In genomic region chr2:197167608-197168287, GRCh38 we compare ENCODE assay signal across 16 cellular contexts.
DNase-seq lines count a peak whose midpoint lies in the region; ATAC-seq and TF ChIP-seq lines count a peak whose summit lies in the region.
"Had no signal": no experiment of that assay in that cellular context is flagged by ENCODE, and none has a peak within 500 bp of the region (broad histone marks: within the 10 kb centered on the region; RNA-seq: fewer than 3 reads in every experiment).

No MANE protein-coding gene starts in this region.

- no peak for DNase-seq in T-helper 2 cell treated with Interferon-gamma antibody and Interleukin-4, amounts not matched to agents 5 μg/mL and 100 μg/mL, for 36 hours (ENCODE audit: low spot score)
- no peak for DNase-seq in T-helper 2 cell
- no peak for DNase-seq in CD4-positive, CD25-positive, alpha-beta regulatory T cell
- no peak for DNase-seq in activated T-helper 2 cell treated with anti-CD3 and anti-CD28 coated beads, Interferon-gamma antibody, Interleukin-2, Interleukin-4, amounts not matched to agents 10 μg/mL and 5 μg/mL and 100 μg/mL, durations not matched to agents 14 hours and 24 hours and 36 hours (ENCODE audit: low spot score)
- DNase-seq in memory B cell (ENCODE audit: low spot score in 2 of 2): no peak
- DNase-seq in BE2C: no peak
- no peak for DNase-seq in mucosa of descending colon
- DNase-seq: cortex of kidney, NCI-H524 treated with DMSO at 0.1 percent for 48 hours had no signal

- no peak overlapping the region for H3K27ac ChIP-seq in CD4-positive, CD25-positive, alpha-beta regulatory T cell (ENCODE audit: insufficient read depth, low read length, poor library complexity, severe bottlenecking)
- H3K27ac ChIP-seq: breast epithelium, heart left ventricle, left lung, vagina had no signal

- peaks cover 27% of the 10 kb centered on the region for H3K4me1 ChIP-seq in CD4-positive, CD25-positive, alpha-beta regulatory T cell (ENCODE audit: control insufficient read depth, insufficient read depth, low read length, poor library complexity, severe bottlenecking)
- H3K4me1 ChIP-seq in BE2C: peaks cover 4% of the 10 kb centered on the region
- no peaks in the 10 kb centered on the region for H3K4me1 ChIP-seq in mucosa of descending colon (ENCODE audit: low read depth)
- H3K4me1 ChIP-seq: breast epithelium had no signal

- peaks cover 7% of the 10 kb centered on the region for H3K36me3 ChIP-seq in CD4-positive, CD25-positive, alpha-beta regulatory T cell (ENCODE audit: control insufficient read depth, insufficient read depth, low read length)
- H3K36me3 ChIP-seq in BE2C (no peaks in the 10 kb centered on the region), mucosa of descending colon (ENCODE audit: low read depth) (no peaks in the 10 kb centered on the region)
- H3K36me3 ChIP-seq: breast epithelium, heart left ventricle, left lung, vagina had no signal

- TF ChIP-seq CTCF in BE2C (IDR thresholded peaks at IDR 0.05; ENCODE audit: low read depth, low read length) (no peak), mucosa of descending colon (IDR thresholded peaks at IDR 0.05) (no peak)

- ATAC-seq in CD4-positive, CD25-positive, alpha-beta regulatory T cell (ENCODE audit: low read depth in 2 of 2): no peak
- ATAC-seq in memory B cell (ENCODE audit: low read depth) (no peak), GM19395 (IDR thresholded peaks at IDR 0.05; ENCODE audit: unreplicated experiment) (no peak), mucosa of descending colon (no peak)

- H3K27me3 ChIP-seq in CD4-positive, CD25-positive, alpha-beta regulatory T cell (ENCODE audit: control insufficient read depth, insufficient read depth, low read length): no peaks in the 10 kb centered on the region
- no peaks in the 10 kb centered on the region for H3K27me3 ChIP-seq in BE2C
- H3K27me3 ChIP-seq: breast epithelium, heart left ventricle, left lung, spleen, vagina had no signal

- H3K27ac Mint-ChIP-seq in T-helper 2 cell treated with Interferon-gamma antibody and Interleukin-4, amounts not matched to agents 5 μg/mL and 100 μg/mL, for 36 hours: peak overlapping the region; percentile 17
- H3K27ac Mint-ChIP-seq in CD4-positive, CD25-positive, alpha-beta regulatory T cell: peak overlapping the region; percentile 29 to 74 (median 74)
- H3K27ac Mint-ChIP-seq in activated T-helper 2 cell treated with anti-CD3 and anti-CD28 coated beads, Interferon-gamma antibody, Interleukin-2, Interleukin-4, amounts not matched to agents 10 μg/mL and 5 μg/mL and 100 μg/mL, durations not matched to agents 14 hours and 24 hours and 36 hours: peak overlapping the region; percentile 41
- peak overlapping the region; percentile 80 for H3K27ac Mint-ChIP-seq in memory B cell

- H3K9me3 Mint-ChIP-seq in T-helper 2 cell treated with Interferon-gamma antibody and Interleukin-4, amounts not matched to agents 5 μg/mL and 100 μg/mL, for 36 hours: no peaks in the 10 kb centered on the region
- H3K9me3 Mint-ChIP-seq in CD4-positive, CD25-positive, alpha-beta regulatory T cell: no peaks in the 10 kb centered on the region
- H3K9me3 Mint-ChIP-seq in activated T-helper 2 cell treated with anti-CD3 and anti-CD28 coated beads, Interferon-gamma antibody, Interleukin-2, Interleukin-4, amounts not matched to agents 10 μg/mL and 5 μg/mL and 100 μg/mL, durations not matched to agents 14 hours and 24 hours and 36 hours: no peaks in the 10 kb centered on the region
- no peaks in the 10 kb centered on the region for H3K9me3 Mint-ChIP-seq in memory B cell

- peaks cover 12% of the 10 kb centered on the region for H3K36me3 Mint-ChIP-seq in T-helper 2 cell treated with Interferon-gamma antibody and Interleukin-4, amounts not matched to agents 5 μg/mL and 100 μg/mL, for 36 hours (ENCODE audit: low read depth)
- peaks cover 10% of the 10 kb centered on the region for H3K36me3 Mint-ChIP-seq in CD4-positive, CD25-positive, alpha-beta regulatory T cell
- H3K36me3 Mint-ChIP-seq in activated T-helper 2 cell treated with anti-CD3 and anti-CD28 coated beads, Interferon-gamma antibody, Interleukin-2, Interleukin-4, amounts not matched to agents 10 μg/mL and 5 μg/mL and 100 μg/mL, durations not matched to agents 14 hours and 24 hours and 36 hours (ENCODE audit: low read depth): peaks cover 16% of the 10 kb centered on the region
- H3K36me3 Mint-ChIP-seq in memory B cell: peaks cover 20% of the 10 kb centered on the region

- no peak overlapping the region for H3K4me3 ChIP-seq in CD4-positive, CD25-positive, alpha-beta regulatory T cell (ENCODE audit: low read depth, low read length)
- no peak overlapping the region for H3K4me3 ChIP-seq in BE2C (ENCODE audit: low read depth, low read length)
- no peak overlapping the region for H3K4me3 ChIP-seq in mucosa of descending colon
- H3K4me3 ChIP-seq: breast epithelium, heart left ventricle, left lung, spleen, vagina had no signal

- H3K27me3 Mint-ChIP-seq in T-helper 2 cell treated with Interferon-gamma antibody and Interleukin-4, amounts not matched to agents 5 μg/mL and 100 μg/mL, for 36 hours (ENCODE audit: low read depth): no peaks in the 10 kb centered on the region
- H3K27me3 Mint-ChIP-seq in CD4-positive, CD25-positive, alpha-beta regulatory T cell: no peaks in the 10 kb centered on the region
- H3K27me3 Mint-ChIP-seq in activated T-helper 2 cell treated with anti-CD3 and anti-CD28 coated beads, Interferon-gamma antibody, Interleukin-2, Interleukin-4, amounts not matched to agents 10 μg/mL and 5 μg/mL and 100 μg/mL, durations not matched to agents 14 hours and 24 hours and 36 hours (ENCODE audit: low read depth): no peaks in the 10 kb centered on the region
- H3K27me3 Mint-ChIP-seq in memory B cell: no peaks in the 10 kb centered on the region

- H3K9me3 ChIP-seq in CD4-positive, CD25-positive, alpha-beta regulatory T cell (ENCODE audit: control insufficient read depth in 2 of 2, low read length in 2 of 2): no peaks in the 10 kb centered on the region
- H3K9me3 ChIP-seq in BE2C (no peaks in the 10 kb centered on the region), mucosa of descending colon (no peaks in the 10 kb centered on the region)
- H3K9me3 ChIP-seq: breast epithelium, heart left ventricle, left lung, SK-N-SH, spleen, vagina had no signal

- H3K4me1 Mint-ChIP-seq in T-helper 2 cell treated with Interferon-gamma antibody and Interleukin-4, amounts not matched to agents 5 μg/mL and 100 μg/mL, for 36 hours (ENCODE audit: low read depth): peaks cover 37% of the 10 kb centered on the region
- H3K4me1 Mint-ChIP-seq in CD4-positive, CD25-positive, alpha-beta regulatory T cell: peaks cover 35 to 87% (median 66%) of the 10 kb centered on the region in 4 donors
- H3K4me1 Mint-ChIP-seq in activated T-helper 2 cell treated with anti-CD3 and anti-CD28 coated beads, Interferon-gamma antibody, Interleukin-2, Interleukin-4, amounts not matched to agents 10 μg/mL and 5 μg/mL and 100 μg/mL, durations not matched to agents 14 hours and 24 hours and 36 hours (ENCODE audit: low read depth): peaks cover 36% of the 10 kb centered on the region
- peaks cover 46% of the 10 kb centered on the region for H3K4me1 Mint-ChIP-seq in memory B cell

- no peak overlapping the region for H3K4me3 Mint-ChIP-seq in T-helper 2 cell treated with Interferon-gamma antibody and Interleukin-4, amounts not matched to agents 5 μg/mL and 100 μg/mL, for 36 hours
- H3K4me3 Mint-ChIP-seq in CD4-positive, CD25-positive, alpha-beta regulatory T cell: peak overlapping the region in 1 of 4 donors; percentile 29
- H3K4me3 Mint-ChIP-seq in activated T-helper 2 cell treated with anti-CD3 and anti-CD28 coated beads, Interferon-gamma antibody, Interleukin-2, Interleukin-4, amounts not matched to agents 10 μg/mL and 5 μg/mL and 100 μg/mL, durations not matched to agents 14 hours and 24 hours and 36 hours (ENCODE audit: low read depth): no peak overlapping the region
- H3K4me3 Mint-ChIP-seq in memory B cell: no peak overlapping the region

- intact Hi-C loops in activated T-helper 2 cell treated with anti-CD3 and anti-CD28 coated beads, Interferon-gamma antibody, Interleukin-2, Interleukin-4, amounts not matched to agents 10 μg/mL and 5 μg/mL and 100 μg/mL, durations not matched to agents 14 hours and 24 hours and 36 hours (cut with micrococcal nuclease): loop anchor here (1.0 to 5.0 kb wide), 2 partner anchors 54 to 210 kb away; no protein-coding TSS in a partner anchor
- intact Hi-C loops in mucosa of descending colon (cut with DNase I, micrococcal nuclease): loop anchor here in 1 of 2 donors (10.0 kb wide), 1 partner anchor 53 kb away; no protein-coding TSS in a partner anchor

Comparison
In these comparisons a context has a peak if more than half of its experiments do, and no peak if none do; other contexts are left out.
1. H3K27ac Mint-ChIP-seq: peak in every context shown above with its lines; median percentile 80 in memory B cell; 74 in CD4-positive, CD25-positive, alpha-beta regulatory T cell; 41 in activated T-helper 2 cell treated with anti-CD3 and anti-CD28 coated beads, Interferon-gamma antibody, Interleukin-2, Interleukin-4, amounts not matched to agents 10 μg/mL and 5 μg/mL and 100 μg/mL, durations not matched to agents 14 hours and 24 hours and 36 hours; 17 in T-helper 2 cell treated with Interferon-gamma antibody and Interleukin-4, amounts not matched to agents 5 μg/mL and 100 μg/mL, for 36 hours.